8 cellular contexts compared by ENCODE assay signal in genomic region chr9:35658144-35658893, GRCh38. TPM values are rescaled to one million over a fixed set of nuclear protein-coding genes. Genes with fewer than 3 reads are reported as not detected.
DNase-seq lines count a peak whose midpoint lies in the region; ATAC-seq and TF ChIP-seq lines count a peak whose summit lies in the region.

Gene CCDC107, plus strand, starts transcription at chr9:35658292. Its CDS starts 88 bp downstream, at chr9:35658380.

- peaks cover 3% of the 10 kb centered on the region for H3K27me3 Mint-ChIP-seq in activated CD8-positive, alpha-beta T cell treated with anti-CD3 and anti-CD28 coated beads, Interleukin-2, amount 10 ng/mL, durations not matched to agents 7 days and 5 days (ENCODE audit: low read depth)

- H3K9me3 Mint-ChIP-seq in activated CD8-positive, alpha-beta T cell treated with anti-CD3 and anti-CD28 coated beads, Interleukin-2, amount 10 ng/mL, durations not matched to agents 7 days and 5 days (ENCODE audit: insufficient read depth) = no peaks in the 10 kb centered on the region

- H3K36me3 Mint-ChIP-seq in activated CD8-positive, alpha-beta T cell treated with anti-CD3 and anti-CD28 coated beads, Interleukin-2, amount 10 ng/mL, durations not matched to agents 7 days and 5 days (ENCODE audit: low read depth) = peaks cover 44% of the 10 kb centered on the region

- H3K27ac ChIP-seq in lung (ENCODE audit: low read depth in 1 of 2, low read length in 1 of 2) = peak within 1 kb of the TSS; percentile 94 to 99

- H3K4me3 Mint-ChIP-seq in activated CD8-positive, alpha-beta T cell treated with anti-CD3 and anti-CD28 coated beads, Interleukin-2, amount 10 ng/mL, durations not matched to agents 7 days and 5 days = peak within 1 kb of the TSS; percentile 92

- no peaks in the 10 kb centered on the region for H3K9me3 ChIP-seq in lung (ENCODE audit: control insufficient read depth in 2 of 2, insufficient read depth in 1 of 2, low read length in 1 of 2)

- H3K4me3 ChIP-seq in lung = peak within 1 kb of the TSS; percentile 93

- peak; percentile 2 for TF ChIP-seq CTCF in lung (IDR thresholded peaks at IDR 0.05; ENCODE audit: control extremely low read depth, extremely low read depth)

- ATAC-seq in GM19395 (IDR thresholded peaks at IDR 0.05; ENCODE audit: unreplicated experiment) (peak; percentile 56), HG03558 (IDR thresholded peaks at IDR 0.05; ENCODE audit: extremely low read depth, unreplicated experiment) (peak; percentile 29), lung (ENCODE audit: insufficient read depth, low FRiP score) (peak; percentile 88)
- ATAC-seq in activated CD8-positive, alpha-beta T cell treated with anti-CD3 and anti-CD28 coated beads, Interleukin-2, amount 10 ng/mL, durations not matched to agents 7 days and 5 days = peak; percentile 73

- H3K4me1 ChIP-seq in lung (ENCODE audit: control insufficient read depth in 2 of 2, insufficient read depth in 2 of 2, low read length in 2 of 2) = peaks cover 0 to 3% of the 10 kb centered on the region in 2 donors

- WGBS in lung, 2 donors = 0 to 1% methylated on average over 59 to 65 of the region's 65 CpGs

- peak; percentile 95 for DNase-seq in CD1c-positive myeloid dendritic cell (ENCODE audit: extremely low spot score)
- DNase-seq in NCI-H82 treated with DMSO at 0.1 percent for 48 hours (lab: John Stamatoyannopoulos, UW; ENCODE audit: unreplicated experiment) = peak; percentile 55
- DNase-seq in activated CD8-positive, alpha-beta T cell treated with anti-CD3 and anti-CD28 coated beads, Interleukin-2, amount 10 ng/mL, durations not matched to agents 7 days and 5 days = peak; percentile 84
- peak; percentile 93 for DNase-seq in ecto neural progenitor cell (ENCODE audit: low spot score)
- peak; percentile 82 for DNase-seq in lung (ENCODE audit: low spot score)
- DNase-seq in stimulated activated CD4-positive, alpha-beta T cell treated with anti-CD3 and anti-CD28 coated beads, TNF-alpha, amount 100 ng/mL, for 48 hours (ENCODE audit: low read depth in 3 of 3) = peak; percentile 57 to 78 (median 71)

- H3K36me3 ChIP-seq in lung (ENCODE audit: control insufficient read depth in 2 of 2, insufficient read depth in 2 of 2, low read length in 2 of 2) = peaks cover 0 to 13% of the 10 kb centered on the region in 2 donors

- H3K27ac Mint-ChIP-seq in activated CD8-positive, alpha-beta T cell treated with anti-CD3 and anti-CD28 coated beads, Interleukin-2, amount 10 ng/mL, durations not matched to agents 7 days and 5 days = peak within 1 kb of the TSS; percentile 97

- no peaks in the 10 kb centered on the region for H3K27me3 ChIP-seq in lung (ENCODE audit: control insufficient read depth, insufficient read depth)

- peaks cover 69% of the 10 kb centered on the region for H3K4me1 Mint-ChIP-seq in activated CD8-positive, alpha-beta T cell treated with anti-CD3 and anti-CD28 coated beads, Interleukin-2, amount 10 ng/mL, durations not matched to agents 7 days and 5 days (ENCODE audit: low read depth)

- POLR2A ChIA-PET in activated CD8-positive, alpha-beta T cell treated with anti-CD3 and anti-CD28 coated beads, Interleukin-2, amount 10 ng/mL, durations not matched to agents 7 days and 5 days (lab: Charles Lee) = interaction anchor here (0.6 to 3.8 kb wide), 15 partner anchors 7 to 555 kb away, joined by 3 to 59 read pairs (median 5); partner anchors contain the start of genes ARHGEF39, CA9, CREB3 and GBA2

- CTCF ChIA-PET in activated CD8-positive, alpha-beta T cell treated with anti-CD3 and anti-CD28 coated beads, Interleukin-2, amount 10 ng/mL, durations not matched to agents 7 days and 5 days (lab: Charles Lee) = interaction anchor here (0.7 to 12.4 kb wide), 34 partner anchors 11 to 563 kb away, joined by 3 to 214 read pairs (median 5); partner anchors contain the start of genes CA9, CD72, CREB3 and RGP1

RNA-seq across cellular contexts. Expression of gene CCDC107, which starts in this region (rescaled TPM):
- 10 to 100 TPM; 34.8 to 36.8 TPM for total RNA-seq in activated CD8-positive, alpha-beta T cell treated with anti-CD3 and anti-CD28 coated beads, Interleukin-2, amount 10 ng/mL, durations not matched to agents 7 days and 5 days
- total RNA-seq in lung = 10 to 100 TPM in 1 of 2 donors, 1 to 10 TPM in 1; 9.9 to 32.8 TPM
- 10 to 100 TPM; 29.2 to 53.9 TPM for polyA plus RNA-seq in lung

Comparison
In these comparisons a context has a peak if more than half of its experiments do, and no peak if none do; other contexts are left out.
1. Peak in every context shown above with its lines: DNase-seq, ATAC-seq, H3K4me3 ChIP-seq and H3K27ac ChIP-seq.
2. ATAC-seq: peak in every context shown above with its lines; median percentile 88 in lung; 73 in activated CD8-positive, alpha-beta T cell treated with anti-CD3 and anti-CD28 coated beads, Interleukin-2, amount 10 ng/mL, durations not matched to agents 7 days and 5 days; 56 in GM19395; 29 in HG03558.